Comparison of ENCODE assay signal across 12 cellular contexts in genomic region chr6:99416892-99417767, GRCh38. TPM values are rescaled to one million over a fixed set of nuclear protein-coding genes. Genes with fewer than 3 reads are reported as not detected.
DNase-seq lines count a peak whose midpoint lies in the region; ATAC-seq and TF ChIP-seq lines count a peak whose summit lies in the region.
"Had no signal": no experiment of that assay in that cellular context is flagged by ENCODE, and none has a peak within 500 bp of the region (broad histone marks: within the 10 kb centered on the region; RNA-seq: fewer than 3 reads in every experiment).

No MANE protein-coding gene starts in this region.

- ATAC-seq in CD4-positive, CD25-positive, alpha-beta regulatory T cell (ENCODE audit: low read depth in 2 of 2) = no peak
- peak; percentile 89 for ATAC-seq in GM18909 (IDR thresholded peaks at IDR 0.05; ENCODE audit: poor library complexity, unreplicated experiment)
- peak; percentile 75 for ATAC-seq in HG02678 (IDR thresholded peaks at IDR 0.05; ENCODE audit: unreplicated experiment)
- peak; percentile 62 for ATAC-seq in HG03575 (IDR thresholded peaks at IDR 0.05; ENCODE audit: extremely low read depth, insufficient number of reproducible peaks, low FRiP score, unreplicated experiment)

- H3K9me3 Mint-ChIP-seq in CD4-positive, CD25-positive, alpha-beta regulatory T cell = no peaks in the 10 kb centered on the region
- H3K9me3 Mint-ChIP-seq: T-helper 2 cell treated with Interferon-gamma antibody and Interleukin-4, amounts not matched to agents 5 μg/mL and 100 μg/mL, for 36 hours had no signal

- H3K27ac Mint-ChIP-seq in CD4-positive, CD25-positive, alpha-beta regulatory T cell = peak overlapping the region in 2 of 3 donors; percentile 20 to 32
- H3K27ac Mint-ChIP-seq: T-helper 2 cell treated with Interferon-gamma antibody and Interleukin-4, amounts not matched to agents 5 μg/mL and 100 μg/mL, for 36 hours had no signal

- no peak overlapping the region for H3K27ac ChIP-seq in CD4-positive, CD25-positive, alpha-beta regulatory T cell (ENCODE audit: insufficient read depth, low read length, poor library complexity, severe bottlenecking)
- no peak overlapping the region for H3K27ac ChIP-seq in dorsolateral prefrontal cortex
- H3K27ac ChIP-seq: BLaER1 had no signal

- intact Hi-C loops in dorsolateral prefrontal cortex (cut with DNase I) = no loop called here

- peaks cover 56% of the 10 kb centered on the region for H3K4me1 ChIP-seq in CD4-positive, CD25-positive, alpha-beta regulatory T cell (ENCODE audit: control insufficient read depth, insufficient read depth, low read length, poor library complexity, severe bottlenecking)

- no peak for TF ChIP-seq CTCF in dorsolateral prefrontal cortex (IDR thresholded peaks at IDR 0.05 in 54 of 56, conservative IDR thresholded peaks at IDR 0.05 in 2 of 56; ENCODE audit: low read depth in 1 of 56, partially characterized antibody in 56 of 56)

- peak overlapping the region; percentile 21 to 56 (median 34) for H3K4me3 Mint-ChIP-seq in CD4-positive, CD25-positive, alpha-beta regulatory T cell
- H3K4me3 Mint-ChIP-seq: T-helper 2 cell treated with Interferon-gamma antibody and Interleukin-4, amounts not matched to agents 5 μg/mL and 100 μg/mL, for 36 hours had no signal

- peaks cover 46 to 82% (median 58%) of the 10 kb centered on the region in 4 donors for H3K4me1 Mint-ChIP-seq in CD4-positive, CD25-positive, alpha-beta regulatory T cell

- peaks cover 26% of the 10 kb centered on the region for H3K36me3 Mint-ChIP-seq in CD4-positive, CD25-positive, alpha-beta regulatory T cell

- peak overlapping the region; percentile 58 for H3K4me3 ChIP-seq in CD4-positive, CD25-positive, alpha-beta regulatory T cell (ENCODE audit: low read depth, low read length)
- H3K4me3 ChIP-seq in dorsolateral prefrontal cortex = no peak overlapping the region
- H3K4me3 ChIP-seq: BLaER1 had no signal

- H3K27me3 Mint-ChIP-seq in CD4-positive, CD25-positive, alpha-beta regulatory T cell = no peaks in the 10 kb centered on the region

- peaks cover 28% of the 10 kb centered on the region for H3K36me3 ChIP-seq in CD4-positive, CD25-positive, alpha-beta regulatory T cell (ENCODE audit: control insufficient read depth, insufficient read depth, low read length)

- no peaks in the 10 kb centered on the region for H3K9me3 ChIP-seq in CD4-positive, CD25-positive, alpha-beta regulatory T cell (ENCODE audit: control insufficient read depth in 2 of 2, low read length in 2 of 2)
- H3K9me3 ChIP-seq: BLaER1 had no signal

- no peaks in the 10 kb centered on the region for H3K27me3 ChIP-seq in CD4-positive, CD25-positive, alpha-beta regulatory T cell (ENCODE audit: control insufficient read depth, insufficient read depth, low read length)
- H3K27me3 ChIP-seq in dorsolateral prefrontal cortex = no peaks in the 10 kb centered on the region
- H3K27me3 ChIP-seq: BLaER1 had no signal

- DNase-seq in CD4-positive, CD25-positive, alpha-beta regulatory T cell = peak in 1 of 3 donors; percentile 20
- DNase-seq in NCI-H2171 treated with DMSO at 0.1 percent for 48 hours (lab: John Stamatoyannopoulos, UW) (no peak), DMS 273 (lab: John Stamatoyannopoulos, UW; ENCODE audit: unreplicated experiment) (no peak), HuH-7.5 (ENCODE audit: low spot score) (no peak), dorsolateral prefrontal cortex (no peak)
- DNase-seq: foreskin melanocyte; stimulated activated CD4-positive, alpha-beta T cell treated with anti-CD3 and anti-CD28 coated beads, Interleukin-4, amount 100 ng/mL, for 24 hours had no signal

RNA-seq across cellular contexts. Expression of gene PNISR, which starts 8.0 kb away (rescaled TPM):
- total RNA-seq in CD4-positive, CD25-positive, alpha-beta regulatory T cell = 301 TPM
- 10 to 100 TPM; 55.4 to 79.2 (median 69.2) TPM for polyA plus RNA-seq in CD4-positive, CD25-positive, alpha-beta regulatory T cell
- total RNA-seq in dorsolateral prefrontal cortex = 100 to 1,000 TPM; 139 to 271 (median 192) TPM

RNA-seq across cellular contexts. Expression of gene COQ3, which starts 23.1 kb away (rescaled TPM):
- 1.4 TPM for total RNA-seq in CD4-positive, CD25-positive, alpha-beta regulatory T cell
- 1 to 10 TPM; 6.2 to 8.0 (median 6.9) TPM for polyA plus RNA-seq in CD4-positive, CD25-positive, alpha-beta regulatory T cell
- 10 to 100 TPM in 79 of 120 experiments, 1 to 10 TPM in 41; 3.5 to 21.5 (median 11.5) TPM for total RNA-seq in dorsolateral prefrontal cortex

Comparison
In these comparisons a context has a peak if more than half of its experiments do, and no peak if none do; other contexts are left out.
1. ATAC-seq: peak in GM18909 (single experiment), HG02678 (single experiment) and HG03575 (single experiment); none in CD4-positive, CD25-positive, alpha-beta regulatory T cell (0 of 2).